ENCODE assay signal across 8 cellular contexts in genomic region chr2:120312861-120313694, GRCh38. TPM values are rescaled to one million over a fixed set of nuclear protein-coding genes. Genes with fewer than 3 reads are reported as not detected.
DNase-seq lines count a peak whose midpoint lies in the region; ATAC-seq and TF ChIP-seq lines count a peak whose summit lies in the region.

No MANE protein-coding gene starts in this region.

- TF ChIP-seq CTCF in cardiac fibroblast (IDR thresholded peaks at IDR 0.05; ENCODE audit: low read depth, low read length): peak; percentile 91

- H3K4me3 ChIP-seq in cardiac fibroblast (replicated peaks in 1 of 2; ENCODE audit: low read depth in 2 of 2, low read length in 2 of 2): peak overlapping the region; percentile 39 to 54

- in situ Hi-C loops in G401 (cut with HindIII; ENCODE audit: low sequenced_read_pairs): no loop called here

- peak; percentile 56 for ATAC-seq in HG02678 (IDR thresholded peaks at IDR 0.05; ENCODE audit: unreplicated experiment)
- no peak for ATAC-seq in GM18520 (IDR thresholded peaks at IDR 0.05; ENCODE audit: unreplicated experiment)

- DNase-seq in G401 (ENCODE audit: low spot score) (peak; percentile 87), NCI-H2171 (lab: John Stamatoyannopoulos, UW) (peak; percentile 70), cardiac fibroblast (ENCODE audit: low read depth in 2 of 2) (peak; percentile 84 to 85), islet precursor cell (peak; percentile 89), smooth muscle cell of the brain vasculature (ENCODE audit: low read depth, low spot score) (peak; percentile 52)
- DNase-seq in activated CD4-positive, CD25-positive, alpha-beta regulatory T cell (lab: John Stamatoyannopoulos, UW): peak; percentile 42 to 61 (median 46)

RNA-seq across cellular contexts. Expression of gene INHBB, which starts 32.9 kb away (rescaled TPM):
- not detected in 2 replicates for total RNA-seq in G401 (2014; rRNA removed; shearing (Covaris generic))
